In genomic region chr1:64933296-64934070, GRCh38 we compare ENCODE assay signal across 8 cellular contexts. TPM values are rescaled to one million over a fixed set of nuclear protein-coding genes. Genes with fewer than 3 reads are reported as not detected.
A peak's percentile ranks its signal among the peaks of the same experiment; 100 is the strongest.
DNase-seq lines count a peak whose midpoint lies in the region; ATAC-seq, FAIRE-seq and TF ChIP-seq lines count a peak whose summit lies in the region.

No MANE protein-coding gene starts in this region.

- H3K36me3 ChIP-seq in GM12878 (ENCODE audit: control insufficient read depth in 2 of 2, insufficient read depth in 2 of 2, low read length in 1 of 2) (no peaks in the 10 kb centered on the region), HepG2 (replicated peaks in 1 of 2; ENCODE audit: control insufficient read depth in 1 of 2, insufficient read depth in 2 of 2, low read length in 2 of 2) (no peaks in the 10 kb centered on the region), upper lobe of left lung (no peaks in the 10 kb centered on the region)

- peaks cover 3% of the 10 kb centered on the region; the same call in 1 of the 2 replicates for H4K20me1 ChIP-seq in GM12878 (ENCODE audit: control insufficient read depth, insufficient read depth)
- no peaks in the 10 kb centered on the region for H4K20me1 ChIP-seq in HepG2 (ENCODE audit: insufficient read depth, low read length)

- TF ChIP-seq EP300 in GM12878 (IDR thresholded peaks at IDR 0.05; ENCODE audit: borderline replicate concordance in 1 of 2, control insufficient read depth in 1 of 2, low read depth in 2 of 2, low read length in 2 of 2) (no peak), HepG2 (IDR thresholded peaks at IDR 0.05; ENCODE audit: low read depth in 2 of 2, low read length in 2 of 2) (no peak), HepG2 (CRISPR knock-in tag; IDR thresholded peaks at IDR 0.05; ENCODE audit: borderline replicate concordance) (no peak), upper lobe of left lung (IDR thresholded peaks at IDR 0.05) (peak in 2 of 4 donors; percentile 59 to 65)

- no peak overlapping the region for H2AFZ ChIP-seq in GM12878 (ENCODE audit: control insufficient read depth, low read depth, low read length)
- no peak overlapping the region for H2AFZ ChIP-seq in HepG2 (ENCODE audit: low read length)

- DNase-seq in ACHN (peak; percentile 57), HS-5 (ENCODE audit: low read depth) (peak; percentile 91), GM12878 (ENCODE audit: low read depth, low spot score) (no peak), HepG2 (ENCODE audit: low spot score) (no peak), upper lobe of left lung (peak in 1 of 2 donors; percentile 57)

- RAD21 ChIA-PET in GM12878 (lab: Charles Lee; ENCODE audit: unreplicated experiment), result interaction anchor here (1.1 kb wide), 1 partner anchor 14 kb away, joined by 3 read pairs; no protein-coding TSS in a partner anchor

- TF ChIP-seq POLR2A in GM12878 (IDR thresholded peaks at IDR 0.05; ENCODE audit: low read depth, low read length) (no peak), HepG2 (IDR thresholded peaks at IDR 0.05; ENCODE audit: insufficient read depth in 1 of 2, low read depth in 2 of 2, low read length in 2 of 2) (no peak), upper lobe of left lung (IDR thresholded peaks at IDR 0.05) (no peak)

- TF ChIP-seq RAD21 in GM12878 (IDR thresholded peaks at IDR 0.05; ENCODE audit: insufficient read depth, low read depth, low read length), result no peak
- TF ChIP-seq RAD21 in HepG2 (CRISPR knock-in tag; IDR thresholded peaks at IDR 0.05), result no peak

- in situ Hi-C loops in ACHN (cut with HindIII; ENCODE audit: low pct_ligation_motif_present, low pct_unique_long_range_greater_than_20kb, low sequenced_read_pairs) (no loop called here), GM12878 (cut with MboI) (no loop called here), HepG2 (cut with HindIII; ENCODE audit: extremely low pct_ligation_motif_present, low pct_unique_long_range_greater_than_20kb) (no loop called here)

- intact Hi-C loops in GM12878 (cut with micrococcal nuclease; ENCODE audit: unreplicated experiment) (no loop called here), HepG2 (cut with micrococcal nuclease; ENCODE audit: unreplicated experiment) (no loop called here)

- H3K79me2 ChIP-seq in GM12878 (ENCODE audit: control insufficient read depth, insufficient read depth, low read length) (peaks cover 19% of the 10 kb centered on the region), HepG2 (ENCODE audit: insufficient read depth, low read length) (peaks cover 64% of the 10 kb centered on the region)

- SMC1A ChIA-PET in GM12878 (lab: Charles Lee; ENCODE audit: uncharacterized antibody, unreplicated experiment), result interaction anchor here (1.1 kb wide), 1 partner anchor 29 kb away, joined by 4 read pairs; no protein-coding TSS in a partner anchor

- POLR2A ChIA-PET in GM12878 (lab: Charles Lee), result no interaction called here
- POLR2A ChIA-PET in HepG2 (lab: Yijun Ruan, JAX), result interaction anchor here (0.7 to 1.3 kb wide), 5 partner anchors 10 to 34 kb away, joined by 3 to 7 read pairs (median 3); partner anchors contain the start of gene JAK1

- H3K27ac ChIP-seq in GM12878 (ENCODE audit: control insufficient read depth, insufficient read depth), result no peak overlapping the region
- H3K27ac ChIP-seq in HepG2 (ENCODE audit: extremely low read length, insufficient read depth, low read length), result peak overlapping the region; percentile 63
- H3K27ac ChIP-seq in upper lobe of left lung, result peak overlapping the region; percentile 73 to 81 (median 76)

- BruUV-seq in GM12878 (replicated peaks; lab: Mats Ljungman, UMichigan) (no TSS peak), HepG2 (replicated peaks; lab: Mats Ljungman, UMichigan) (no TSS peak)

- no peaks in the 10 kb centered on the region; the same call in 2 of the 3 replicates for H3K9me3 ChIP-seq in GM12878 (replicated peaks; ENCODE audit: control insufficient read depth, insufficient read depth, low read length)
- no peaks in the 10 kb centered on the region for H3K9me3 ChIP-seq in HepG2 (ENCODE audit: low read length)
- no peaks in the 10 kb centered on the region for H3K9me3 ChIP-seq in upper lobe of left lung

- H3K9ac ChIP-seq in GM12878 (ENCODE audit: control insufficient read depth, insufficient read depth, low read length) (no peak overlapping the region), HepG2 (ENCODE audit: insufficient read depth, low read depth, low read length) (peak overlapping the region; percentile 39; the same call in 1 of the 2 replicates)

- FAIRE-seq in GM12878 (lab: Jason Lieb, UNC) (no peak), HepG2 (lab: Jason Lieb, UNC) (no peak)

- 57% methylated on average over 11 of the region's 11 CpGs for WGBS in GM12878 (ENCODE audit: insufficient coverage, insufficient replicate concordance, low lambda C conversion rate, missing lambda C conversion rate)
- WGBS in HepG2 (ENCODE audit: low lambda C conversion rate), result 83% methylated on average over 11 of the region's 11 CpGs
- 48 to 59% methylated on average over 9 to 11 of the region's 11 CpGs for WGBS in upper lobe of left lung, 2 donors

- peaks cover 9% of the 10 kb centered on the region for H3K4me1 ChIP-seq in GM12878 (ENCODE audit: control insufficient read depth, insufficient read depth, low read length)
- peaks cover 43% of the 10 kb centered on the region for H3K4me1 ChIP-seq in HepG2 (ENCODE audit: insufficient read depth, low read length)
- peaks cover 38 to 44% (median 40%) of the 10 kb centered on the region in 4 donors for H3K4me1 ChIP-seq in upper lobe of left lung

- no peak for TF ChIP-seq CTCF in GM12878 (IDR thresholded peaks at IDR 0.05 in 2 of 3, conservative IDR thresholded peaks at IDR 0.05 in 1 of 3; ENCODE audit: control insufficient read depth in 2 of 3, extremely low read depth in 1 of 3, insufficient read depth in 1 of 3, low read depth in 3 of 3, low read length in 3 of 3)
- TF ChIP-seq CTCF in HepG2 (CRISPR knock-in tag; IDR thresholded peaks at IDR 0.05), result no peak
- TF ChIP-seq CTCF in upper lobe of left lung (IDR thresholded peaks at IDR 0.05), result no peak

- ATAC-seq in GM12878 (peak; percentile 72), HepG2 (peak; percentile 48), upper lobe of left lung (ENCODE audit: low FRiP score in 2 of 2) (peak; percentile 91 to 92), HG03354 (IDR thresholded peaks at IDR 0.05; ENCODE audit: poor library complexity, severe bottlenecking, unreplicated experiment) (no peak), GM18907 (IDR thresholded peaks at IDR 0.05; ENCODE audit: unreplicated experiment) (no peak), GM21360 (IDR thresholded peaks at IDR 0.05; ENCODE audit: unreplicated experiment) (no peak)

- H3K4me2 ChIP-seq in GM12878 (ENCODE audit: control insufficient read depth, insufficient read depth) (peak overlapping the region; percentile 38), HepG2 (ENCODE audit: low read depth, low read length) (peak overlapping the region; percentile 71)

- no peaks in the 10 kb centered on the region for H3K27me3 ChIP-seq in GM12878 (replicated peaks in 1 of 2; ENCODE audit: control insufficient read depth in 2 of 2, insufficient read depth in 2 of 2, low read length in 1 of 2)
- H3K27me3 ChIP-seq in HepG2 (ENCODE audit: control insufficient read depth in 1 of 2, insufficient read depth in 2 of 2, low read length in 2 of 2), result no peaks in the 10 kb centered on the region
- H3K27me3 ChIP-seq in upper lobe of left lung, result no peaks in the 10 kb centered on the region

- CTCF ChIA-PET in GM12878 (lab: Yijun Ruan, JAX) (no interaction called here), HepG2 (lab: Yijun Ruan, JAX; ENCODE audit: low intra/inter-chr PET ratio, low total read pairs) (no interaction called here)

- H3K4me3 ChIP-seq in GM12878 (no peak overlapping the region), HepG2 (replicated peaks in 1 of 3; ENCODE audit: insufficient read depth in 1 of 3, low read depth in 2 of 3, low read length in 3 of 3) (no peak overlapping the region), upper lobe of left lung (no peak overlapping the region)

RNA-seq across cellular contexts. Expression of gene JAK1, which starts 32.9 kb away (rescaled TPM):
- 45.7 and 49.2 TPM in 2 replicates for total RNA-seq in GM12878 (2013; cell fraction: nucleolus; rRNA removed)
- total RNA-seq in GM12878 (2014; rRNA removed) (31.5 and 33.7 TPM in 2 replicates), GM12878 (2014; rRNA removed; fragmentation: Illumina TruSeq; extraction: Trizol) (42.7 and 43.3 TPM in 2 replicates), GM12878 (2021) (42.7 and 42.8 TPM in 2 replicates), HepG2 (2016; rRNA removed; fragmentation: Illumina TruSeq; extraction: Trizol) (42.4 and 56.1 TPM in 2 replicates), upper lobe of left lung (100 to 1,000 TPM; 156 to 191 (median 167) TPM)
- polyA plus RNA-seq in GM12878 (2011; ENCODE audit: low read depth), result 36.2 TPM
- polyA plus RNA-seq in GM12878 (2011; rRNA removed) (43.1 and 45.5 TPM in 2 replicates), GM12878 (2014; fragmentation: Illumina TruSeq; extraction: Trizol) (43.7 and 56.9 TPM in 2 replicates), GM12878 (2014; fragmentation: Nextera tagmentation; extraction: Ambion mirVana) (10 to 100 TPM in 1 of 2 experiments, 1 to 10 TPM in 1; 9.6 to 11.5 TPM), GM12878 (2014; rRNA removed) (23.3 and 25.3 TPM in 2 replicates), GM12878 (2016; fragmentation: Nextera tagmentation; extraction: Ambion mirVana) (10 to 100 TPM; 32.6 to 38.9 TPM), HepG2 (2011; rRNA removed) (23.9 and 24.5 TPM in 2 replicates)
- polyA plus RNA-seq in GM12878 (2011; cell fraction: cytosol; rRNA removed), result 40.2 and 42.8 TPM in 2 replicates
- polyA plus RNA-seq in GM12878 (2011; cell fraction: nucleus; rRNA removed), result 80.6 and 83.7 TPM in 2 replicates
- 45.2 and 50.6 TPM in 2 replicates for polyA plus RNA-seq in GM12878 (2012)
- 70.1 and 86.2 TPM in 2 replicates for polyA minus RNA-seq in GM12878 (2011; rRNA and poly(A)+ RNA removed)
- 30.5 and 37.0 TPM in 2 replicates for polyA minus RNA-seq in GM12878 (2011; cell fraction: cytosol; rRNA and poly(A)+ RNA removed)
- 51.3 and 76.5 TPM in 2 replicates for polyA minus RNA-seq in GM12878 (2011; cell fraction: nucleus; rRNA and poly(A)+ RNA removed)
- 2.9 and 4.1 TPM in 2 replicates for total RNA-seq in HepG2 (2016; cell fraction: cytosol; rRNA removed; fragmentation: Illumina TruSeq; extraction: Trizol; ENCODE audit: low read depth)
- 41.5 and 53.4 TPM in 2 replicates for total RNA-seq in HepG2 (2016; cell fraction: insoluble cytoplasmic fraction; rRNA removed; fragmentation: Illumina TruSeq; extraction: Trizol)
- 15.3 and 15.6 TPM in 2 replicates for total RNA-seq in HepG2 (2016; cell fraction: membrane; rRNA removed; fragmentation: Illumina TruSeq; extraction: Trizol)
- 33.8 and 39.0 TPM in 2 replicates for total RNA-seq in HepG2 (2016; cell fraction: nucleus; rRNA removed; fragmentation: Illumina TruSeq; extraction: Trizol)
- 18.5 and 23.4 TPM in 2 replicates for polyA plus RNA-seq in HepG2 (2011; cell fraction: cytosol; rRNA removed)
- 36.4 and 45.4 TPM in 2 replicates for polyA plus RNA-seq in HepG2 (2011; cell fraction: nucleus; rRNA removed)
- polyA plus RNA-seq in HepG2 (2012), result 29.6 and 32.4 TPM in 2 replicates
- 1.1 and 1.5 TPM in 2 replicates for polyA plus RNA-seq in HepG2 (2016; cell fraction: cytosol; fragmentation: Illumina TruSeq; extraction: Trizol; ENCODE audit: low read depth)
- polyA plus RNA-seq in HepG2 (2016; cell fraction: insoluble cytoplasmic fraction; fragmentation: Illumina TruSeq; extraction: Trizol; ENCODE audit: low read depth), result 43.4 and 45.7 TPM in 2 replicates
- 6.5 and 6.8 TPM in 2 replicates for polyA plus RNA-seq in HepG2 (2016; cell fraction: membrane; fragmentation: Illumina TruSeq; extraction: Trizol; ENCODE audit: low read depth)
- 26.3 and 30.9 TPM in 2 replicates for polyA plus RNA-seq in HepG2 (2016; cell fraction: nucleus; fragmentation: Illumina TruSeq; extraction: Trizol; ENCODE audit: insufficient read depth, low read depth)
- 45.7 and 51.7 TPM in 2 replicates for polyA minus RNA-seq in HepG2 (2011; rRNA and poly(A)+ RNA removed; ENCODE audit: low replicate concordance)
- 37.3 and 37.5 TPM in 2 replicates for polyA minus RNA-seq in HepG2 (2011; cell fraction: cytosol; rRNA and poly(A)+ RNA removed)
- polyA minus RNA-seq in HepG2 (2011; cell fraction: nucleus; rRNA and poly(A)+ RNA removed), result 70.8 and 76.0 TPM in 2 replicates

Comparison
In these comparisons a context has a peak if more than half of its experiments do, and no peak if none do; other contexts are left out.
1. DNase-seq: peak in ACHN (single experiment) and HS-5 (single experiment); none in GM12878 (single experiment) and HepG2 (single experiment).
2. ATAC-seq: peak in GM12878 (single experiment), HepG2 (single experiment) and upper lobe of left lung (2 of 2); none in HG03354 (single experiment), GM18907 (single experiment) and GM21360 (single experiment).